Comparison of ENCODE assay signal across 26 cellular contexts in genomic region chr4:66506985-66507384, GRCh38.
"Had no signal": no experiment of that assay in that cellular context is flagged by ENCODE, and none has a peak within 500 bp of the region (broad histone marks: within the 10 kb centered on the region; RNA-seq: fewer than 3 reads in every experiment).

No MANE protein-coding gene starts in this region.

- H3K9me3 ChIP-seq: suprapubic skin, testis, thoracic aorta, thyroid gland, tibial artery, transverse colon, upper lobe of left lung, uterus, vagina had no signal

- H3K36me3 ChIP-seq: stomach, suprapubic skin, thoracic aorta, thyroid gland, tibial artery, tibial nerve, transverse colon, upper lobe of left lung, upper lobe of right lung, uterus, vagina had no signal

- H3K4me3 ChIP-seq: stomach, suprapubic skin, testis, thoracic aorta, thyroid gland, tibial artery, tibial nerve, transverse colon, upper lobe of left lung, upper lobe of right lung, uterus, vagina had no signal

- DNase-seq: stimulated activated CD4-positive, alpha-beta T cell treated with anti-CD3 and anti-CD28 coated beads, Interleukin-2, amount 100 ng/mL, for 48 hours; stimulated activated CD4-positive, alpha-beta T cell treated with anti-CD3 and anti-CD28 coated beads, Interleukin-4, amount 100 ng/mL, for 1 hour; stimulated activated CD4-positive, alpha-beta T cell treated with anti-CD3 and anti-CD28 coated beads, Interleukin-4, amount 100 ng/mL, for 24 hours; stimulated activated CD4-positive, alpha-beta T cell treated with anti-CD3 and anti-CD28 coated beads, Interleukin-4, amount 100 ng/mL, for 4 hours; stimulated activated CD8-positive, alpha-beta memory T cell treated with anti-CD3 and anti-CD28 coated beads, Interleukin-4, amount 100 ng/mL, for 48 hours; stimulated activated naive B cell treated with anti-CD40 and anti-IgM and Interleukin-4, amounts not matched to agents 10 μg/mL and 1 μg/mL and 100 μg/mL, for 72 hours; stimulated activated naive CD4-positive, alpha-beta T cell; stimulated activated naive CD4-positive, alpha-beta T cell treated with Interleukin-2 at 50 U/mL for 16 hours; stimulated activated naive CD8-positive, alpha-beta T cell treated with anti-CD3 and anti-CD28 coated beads, Interleukin-15, amount 100 ng/mL, for 72 hours; stimulated activated naive CD8-positive, alpha-beta T cell treated with anti-CD3 and anti-CD28 coated beads, Interleukin-15, Interleukin-2, amounts not matched to agents 100 U/mL and 50 U/mL, for 24 hours; stomach; substantia nigra; testis; thyroid gland; tibial artery; transverse colon; trophoblast cell; upper lobe of left lung; upper lobe of right lung; uterus had no signal

- H3K27me3 ChIP-seq: stomach, suprapubic skin, testis, thyroid gland, tibial artery, tibial nerve, transverse colon, upper lobe of left lung, upper lobe of right lung, uterus, vagina had no signal

- ATAC-seq: stimulated activated effector memory CD8-positive, alpha-beta T cell treated with anti-CD3 and anti-CD28 coated beads, Interleukin-12 subunit alpha, Interleukin-12 subunit beta, amount 100 ng/mL, for 72 hours; stimulated activated memory B cell treated with anti-CD40 and anti-IgM and Interleukin-4, amounts not matched to agents 10 μg/mL and 1 μg/mL and 100 μg/mL, for 72 hours; stimulated activated naive B cell treated with anti-CD40 and anti-IgM and Interleukin-4, amounts not matched to agents 10 μg/mL and 1 μg/mL and 100 μg/mL, for 72 hours; stimulated activated naive CD8-positive, alpha-beta T cell treated with anti-CD3 and anti-CD28 coated beads, Interleukin-15, amount 100 ng/mL, for 72 hours; stimulated activated naive CD8-positive, alpha-beta T cell treated with anti-CD3 and anti-CD28 coated beads, Interleukin-15, Interleukin-2, amounts not matched to agents 100 U/mL and 50 U/mL, for 24 hours; upper lobe of right lung had no signal

- H3K4me1 ChIP-seq: stomach, suprapubic skin, testis, thyroid gland, tibial artery, tibial nerve, transverse colon, upper lobe of left lung, upper lobe of right lung, uterus, vagina had no signal

- H3K27ac ChIP-seq: stomach, suprapubic skin, testis, thoracic aorta, thyroid gland, tibial artery, tibial nerve, transverse colon, upper lobe of left lung, upper lobe of right lung, uterus, vagina had no signal
